Comparison of ENCODE assay signal across 11 cellular contexts in genomic region chr3:192068464-192069254, GRCh38.
DNase-seq lines count a peak whose midpoint lies in the region; ATAC-seq and TF ChIP-seq lines count a peak whose summit lies in the region.
"Had no signal": no experiment of that assay in that cellular context is flagged by ENCODE, and none has a peak within 500 bp of the region (broad histone marks: within the 10 kb centered on the region; RNA-seq: fewer than 3 reads in every experiment).

No MANE protein-coding gene starts in this region.

- H3K27me3 ChIP-seq in PC-9 (ENCODE audit: insufficient read depth, low read depth) = no peaks in the 10 kb centered on the region
- H3K27me3 ChIP-seq in left ventricle myocardium inferior (ENCODE audit: low read depth) = no peaks in the 10 kb centered on the region

- ATAC-seq in GM18508 (IDR thresholded peaks at IDR 0.05; ENCODE audit: insufficient read depth, unreplicated experiment) (peak; percentile 61), GM21360 (IDR thresholded peaks at IDR 0.05; ENCODE audit: unreplicated experiment) (peak; percentile 80), HG02885 (IDR thresholded peaks at IDR 0.05; ENCODE audit: poor library complexity, unreplicated experiment) (peak; percentile 90), HG03575 (IDR thresholded peaks at IDR 0.05; ENCODE audit: extremely low read depth, insufficient number of reproducible peaks, low FRiP score, unreplicated experiment) (peak; percentile 61)
- ATAC-seq: esophagus mucosa had no signal

- no peaks in the 10 kb centered on the region for H3K36me3 ChIP-seq in PC-9 (ENCODE audit: low read depth)
- H3K36me3 ChIP-seq in left ventricle myocardium inferior = no peaks in the 10 kb centered on the region

- TF ChIP-seq CTCF in PC-9 (conservative IDR thresholded peaks at IDR 0.05) = no peak
- TF ChIP-seq CTCF in left ventricle myocardium inferior (IDR thresholded peaks at IDR 0.05; ENCODE audit: borderline replicate concordance) = no peak

- H3K9me2 ChIP-seq in PC-9 (ENCODE audit: insufficient read depth) = no peaks in the 10 kb centered on the region

- intact Hi-C loops in PC-9 (cut with micrococcal nuclease; ENCODE audit: unreplicated experiment) = no loop called here
- intact Hi-C loops in left ventricle myocardium inferior (cut with micrococcal nuclease) = no loop called here

- BruUV-seq in PC-9 (replicated peaks; lab: Mats Ljungman, UMichigan) = no TSS peak

- H3K79me2 ChIP-seq in PC-9 (ENCODE audit: low read depth) = no peaks in the 10 kb centered on the region

- H3K9me3 ChIP-seq in PC-9 (ENCODE audit: insufficient read depth, low read depth) = no peaks in the 10 kb centered on the region; the same call in 1 of the 2 replicates
- no peaks in the 10 kb centered on the region for H3K9me3 ChIP-seq in left ventricle myocardium inferior (replicated peaks)

- H3K4me1 ChIP-seq in PC-9 (replicated peaks; ENCODE audit: insufficient read depth) (0 out of 2 replicates have a peak, but pooled peaks cover 8% of the 10 kb centered on the region), left ventricle myocardium inferior (no peaks in the 10 kb centered on the region)

- no peak overlapping the region for H2AFZ ChIP-seq in PC-9

- H3K4me3 ChIP-seq in PC-9 (no peak overlapping the region), left ventricle myocardium inferior (no peak overlapping the region)

- CTCF ChIA-PET in PC-9 (lab: Charles Lee) = no interaction called here

- no peak for DNase-seq in stimulated activated CD4-positive, alpha-beta T cell treated with anti-CD3 and anti-CD28 coated beads, Interleukin-15, amount 100 ng/mL, for 24 hours
- DNase-seq in PC-9 = no peak
- no peak for DNase-seq in left ventricle myocardium inferior
- no peak for DNase-seq in kidney tubule cell (ENCODE audit: low spot score)
- DNase-seq: GOT3, NCI-H1930 had no signal

- no peaks in the 10 kb centered on the region for H3F3A ChIP-seq in PC-9 (ENCODE audit: insufficient read depth, low read depth)

- H3K4me2 ChIP-seq in PC-9 = no peak overlapping the region

- POLR2A ChIA-PET in PC-9 (lab: Charles Lee; ENCODE audit: unreplicated experiment) = no interaction called here

- no peaks in the 10 kb centered on the region for H4K20me1 ChIP-seq in PC-9 (ENCODE audit: insufficient read depth)

- H3K27ac ChIP-seq in PC-9 (no peak overlapping the region), left ventricle myocardium inferior (replicated peaks) (no peak overlapping the region)
